Comparison of ENCODE assay signal across 17 cellular contexts in genomic region chr2:235383272-235383843, GRCh38.
"Had no signal": no experiment of that assay in that cellular context is flagged by ENCODE, and none has a peak within 500 bp of the region (broad histone marks: within the 10 kb centered on the region; RNA-seq: fewer than 3 reads in every experiment).

No MANE protein-coding gene starts in this region.

- H3K4me2 ChIP-seq: hepatocyte had no signal

- H3K4me1 ChIP-seq: foreskin keratinocyte, left lung, parathyroid adenoma, sigmoid colon had no signal

- ATAC-seq: activated T-cell treated with anti-CD3 and anti-CD28 coated beads, Interleukin-2, amount 50 U/mL, for 4 hours; foreskin keratinocyte; left lung; SK-N-SH treated with all-trans-retinoic acid at 6 μM for 48 hours had no signal

- H3K27me3 ChIP-seq: foreskin keratinocyte, hepatocyte, left lung, sigmoid colon had no signal

- H3K9me3 ChIP-seq: left lung, sigmoid colon, thoracic aorta had no signal

- H3K36me3 ChIP-seq: left lung, sigmoid colon, thoracic aorta, WERI-Rb-1 had no signal

- H3K79me2 ChIP-seq: hepatocyte, parathyroid adenoma had no signal

- H3K27ac ChIP-seq: epithelial cell of prostate, foreskin keratinocyte, hepatocyte, left lung, parathyroid adenoma, thoracic aorta, WERI-Rb-1 had no signal

- DNase-seq: activated CD4-positive, alpha-beta T cell treated with anti-CD3 and anti-CD28 coated beads for 1 hour; activated naive CD4-positive, alpha-beta T cell; activated naive CD8-positive, alpha-beta T cell treated with anti-CD3 and anti-CD28 coated beads for 36 hours; activated T-cell treated with anti-CD3 and anti-CD28 coated beads, Interleukin-2, amount 50 U/mL, for 4 hours; cortex of kidney; foreskin keratinocyte; immature natural killer cell; left lung; sigmoid colon; stimulated activated CD4-positive, alpha-beta T cell treated with anti-CD3 and anti-CD28 coated beads, Interleukin-2, amount 100 ng/mL, for 48 hours; stimulated activated naive CD4-positive, alpha-beta T cell; WERI-Rb-1 had no signal

- H2AFZ ChIP-seq: hepatocyte, parathyroid adenoma had no signal

- H3K4me3 ChIP-seq: hepatocyte, left lung, sigmoid colon, thoracic aorta had no signal

- H3K9ac ChIP-seq: parathyroid adenoma had no signal
